Comparison of ENCODE assay signal across 1 cellular context in genomic region chr4:52545099-52546069, GRCh38.
TF ChIP-seq lines count a peak whose summit lies in the region.

No MANE protein-coding gene starts in this region.

TF ChIP-seq in K562, 482 proteins besides CTCF, POLR2A, EP300 and RAD21 (continued from another document):
- TF ChIP-seq BCL6 (CRISPR knock-in tag; IDR thresholded peaks at IDR 0.05) (no peak), PREB (CRISPR knock-in tag; IDR thresholded peaks at IDR 0.05) (no peak), BHLHE40 (IDR thresholded peaks at IDR 0.05; ENCODE audit: low read length) (0 out of 2 replicates have a peak, but pooled peaks have one; percentile 18), ZNF217 (CRISPR knock-in tag; IDR thresholded peaks at IDR 0.05) (no peak), ZNF311 (CRISPR knock-in tag; IDR thresholded peaks at IDR 0.05) (no peak), JUND (IDR thresholded peaks at IDR 0.05; ENCODE audit: borderline replicate concordance, low read depth, low read length) (peak; percentile 43; the same call in 1 of the 2 replicates), JUND (tag; IDR thresholded peaks at IDR 0.05; ENCODE audit: borderline replicate concordance, low read depth, low read length) (no peak), HNRNPK (IDR thresholded peaks at IDR 0.05; ENCODE audit: low read depth, low read length, poor library complexity, severe bottlenecking) (no peak), ATF7 (IDR thresholded peaks at IDR 0.05) (0 out of 2 replicates have a peak, but pooled peaks have one; percentile 11), ZNF639 (CRISPR knock-in tag; conservative IDR thresholded peaks at IDR 0.05 in 1 of 2, IDR thresholded peaks at IDR 0.05 in 1 of 2) (no peak), SOX6 (IDR thresholded peaks at IDR 0.05) (0 out of 2 replicates have a peak, but pooled peaks have one; percentile 21), NFYB (IDR thresholded peaks at IDR 0.05; ENCODE audit: extremely low read depth, insufficient read length) (no peak), XRCC4 (IDR thresholded peaks at IDR 0.05; ENCODE audit: extremely low read depth, insufficient read depth, insufficient read length) (no peak), CC2D1A (IDR thresholded peaks at IDR 0.05) (peak; percentile 60; the same call in 1 of the 2 replicates), CXXC5 (CRISPR knock-in tag; IDR thresholded peaks at IDR 0.05) (0 out of 2 replicates have a peak, but pooled peaks have one; percentile 7), ZNF3 (CRISPR knock-in tag; IDR thresholded peaks at IDR 0.05) (no peak), POLR2G (IDR thresholded peaks at IDR 0.05; ENCODE audit: low read depth, low read length) (no peak)
- TF ChIP-seq, protein P1, sequence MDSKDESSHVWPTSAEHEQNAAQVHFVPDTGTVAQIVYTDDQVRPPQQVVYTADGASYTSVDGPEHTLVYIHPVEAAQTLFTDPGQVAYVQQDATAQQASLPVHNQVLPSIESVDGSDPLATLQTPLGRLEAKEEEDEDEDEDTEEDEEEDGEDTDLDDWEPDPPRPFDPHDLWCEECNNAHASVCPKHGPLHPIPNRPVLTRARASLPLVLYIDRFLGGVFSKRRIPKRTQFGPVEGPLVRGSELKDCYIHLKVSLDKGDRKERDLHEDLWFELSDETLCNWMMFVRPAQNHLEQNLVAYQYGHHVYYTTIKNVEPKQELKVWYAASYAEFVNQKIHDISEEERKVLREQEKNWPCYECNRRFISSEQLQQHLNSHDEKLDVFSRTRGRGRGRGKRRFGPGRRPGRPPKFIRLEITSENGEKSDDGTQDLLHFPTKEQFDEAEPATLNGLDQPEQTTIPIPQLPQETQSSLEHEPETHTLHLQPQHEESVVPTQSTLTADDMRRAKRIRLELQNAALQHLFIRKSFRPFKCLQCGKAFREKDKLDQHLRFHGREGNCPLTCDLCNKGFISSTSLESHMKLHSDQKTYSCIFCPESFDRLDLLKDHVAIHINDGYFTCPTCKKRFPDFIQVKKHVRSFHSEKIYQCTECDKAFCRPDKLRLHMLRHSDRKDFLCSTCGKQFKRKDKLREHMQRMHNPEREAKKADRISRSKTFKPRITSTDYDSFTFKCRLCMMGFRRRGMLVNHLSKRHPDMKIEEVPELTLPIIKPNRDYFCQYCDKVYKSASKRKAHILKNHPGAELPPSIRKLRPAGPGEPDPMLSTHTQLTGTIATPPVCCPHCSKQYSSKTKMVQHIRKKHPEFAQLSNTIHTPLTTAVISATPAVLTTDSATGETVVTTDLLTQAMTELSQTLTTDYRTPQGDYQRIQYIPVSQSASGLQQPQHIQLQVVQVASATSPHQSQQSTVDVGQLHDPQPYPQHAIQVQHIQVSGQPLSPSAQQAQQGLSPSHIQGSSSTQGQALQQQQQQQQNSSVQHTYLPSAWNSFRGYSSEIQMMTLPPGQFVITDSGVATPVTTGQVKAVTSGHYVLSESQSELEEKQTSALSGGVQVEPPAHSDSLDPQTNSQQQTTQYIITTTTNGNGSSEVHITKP (IDR thresholded peaks at IDR 0.05; ENCODE audit: partially characterized antibody) = no peak
- TF ChIP-seq, protein P2, sequence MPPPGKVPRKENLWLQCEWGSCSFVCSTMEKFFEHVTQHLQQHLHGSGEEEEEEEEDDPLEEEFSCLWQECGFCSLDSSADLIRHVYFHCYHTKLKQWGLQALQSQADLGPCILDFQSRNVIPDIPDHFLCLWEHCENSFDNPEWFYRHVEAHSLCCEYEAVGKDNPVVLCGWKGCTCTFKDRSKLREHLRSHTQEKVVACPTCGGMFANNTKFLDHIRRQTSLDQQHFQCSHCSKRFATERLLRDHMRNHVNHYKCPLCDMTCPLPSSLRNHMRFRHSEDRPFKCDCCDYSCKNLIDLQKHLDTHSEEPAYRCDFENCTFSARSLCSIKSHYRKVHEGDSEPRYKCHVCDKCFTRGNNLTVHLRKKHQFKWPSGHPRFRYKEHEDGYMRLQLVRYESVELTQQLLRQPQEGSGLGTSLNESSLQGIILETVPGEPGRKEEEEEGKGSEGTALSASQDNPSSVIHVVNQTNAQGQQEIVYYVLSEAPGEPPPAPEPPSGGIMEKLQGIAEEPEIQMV (tag; conservative IDR thresholded peaks at IDR 0.05; ENCODE audit: low read depth) = no peak
TF ChIP-seq in K562: peak in this region for 16.
